In the genomic region with DNA sequence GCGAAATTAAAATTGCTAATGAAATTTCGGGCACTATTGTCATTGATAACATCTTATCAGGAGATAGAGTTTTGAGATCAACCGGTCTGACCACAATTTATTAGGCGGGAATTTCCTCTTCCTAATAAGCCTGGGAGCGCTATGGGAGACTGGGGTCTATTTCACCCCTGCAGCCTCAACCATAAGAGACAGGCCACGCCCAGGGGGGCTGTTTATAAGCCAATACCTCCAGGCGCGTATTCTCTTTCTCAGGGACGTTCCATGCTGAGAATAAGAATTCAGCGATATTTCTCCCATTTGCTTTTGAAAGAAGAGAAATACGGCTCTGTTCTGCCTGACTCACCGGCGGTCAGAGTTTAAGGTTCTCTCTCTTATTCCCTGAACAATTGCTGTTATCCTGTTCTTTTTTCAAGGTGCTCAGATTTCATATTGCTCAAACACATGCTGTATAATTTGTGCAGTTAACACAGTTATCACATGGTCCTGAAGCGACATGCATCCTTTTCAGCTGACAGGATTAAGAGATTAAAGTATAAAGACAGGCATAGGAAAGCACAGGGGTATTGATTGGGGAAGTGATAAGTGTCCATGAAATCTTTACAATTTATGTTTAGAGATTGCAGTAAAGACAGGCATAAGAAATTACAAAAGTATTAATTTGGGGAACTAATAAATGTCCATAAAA, we compare ENCODE assay signal across 7 cellular contexts.
DNase-seq lines count a peak whose midpoint lies in the region; ATAC-seq and TF ChIP-seq lines count a peak whose summit lies in the region.
"Not testable (repeated sequence)": the region's sequence is repeated elsewhere in the genome, so short reads cannot be mapped to it uniquely, and the experiment has no call there.

No MANE protein-coding gene starts in this region.

- H3K27me3 Mint-ChIP-seq in GM23338 (ENCODE audit: insufficient read depth, low read depth, poor library complexity), result not testable (repeated sequence)

- H3K36me3 ChIP-seq in GM23338 (ENCODE audit: insufficient read depth); HUES6 (ENCODE audit: control insufficient read depth, insufficient read depth, low read length); WERI-Rb-1; neural cell (ENCODE audit: insufficient read depth, low read length): not testable (repeated sequence)

- peak; percentile 9; the same call in 2 of the 3 replicates for ATAC-seq in GM23338

- TF ChIP-seq CTCF in GM23338 (conservative IDR thresholded peaks at IDR 0.05; ENCODE audit: low read depth in 2 of 2); WERI-Rb-1 (IDR thresholded peaks at IDR 0.05; ENCODE audit: low read depth, low read length); neural cell (IDR thresholded peaks at IDR 0.05; ENCODE audit: poor library complexity, severe bottlenecking): not testable (repeated sequence)

- peaks cover 29% of the 10 kb centered on the region for H3K79me2 ChIP-seq in GM23338 (replicated peaks; ENCODE audit: insufficient read depth)
- not testable (repeated sequence) for H3K79me2 ChIP-seq in neural cell (replicated peaks; ENCODE audit: insufficient read depth, low read length)

- not testable (repeated sequence) for TF ChIP-seq RAD21 in neural cell (conservative IDR thresholded peaks at IDR 0.05)

- H3K9me3 ChIP-seq in HUES6 (ENCODE audit: control insufficient read depth, insufficient read depth, low read depth, low read length); WERI-Rb-1 (ENCODE audit: severe bottlenecking); neural cell (ENCODE audit: low read length): not testable (repeated sequence)

- H3K27ac ChIP-seq in GM23338 (ENCODE audit: low read depth) (peak overlapping the region; percentile 93), HUES6 (ENCODE audit: low read depth, low read length) (peak overlapping the region; percentile 67; the same call in 1 of the 2 replicates), WERI-Rb-1 (peak overlapping the region; percentile 71)
- not testable (repeated sequence) for H3K27ac ChIP-seq in neural cell (ENCODE audit: low read length)

- peak overlapping the region; percentile 61 for H3K4me3 Mint-ChIP-seq in GM23338

- not testable (repeated sequence) for H3K36me3 Mint-ChIP-seq in GM23338 (ENCODE audit: low read depth)

- not testable (repeated sequence) for H3K9me3 Mint-ChIP-seq in GM23338

- H3K27me3 ChIP-seq in GM23338 (ENCODE audit: insufficient read depth); HUES6 (ENCODE audit: control insufficient read depth, insufficient read depth, low read length); WERI-Rb-1 (ENCODE audit: insufficient read depth, low read depth, severe bottlenecking); neural cell (ENCODE audit: insufficient read depth, low read depth, low read length): not testable (repeated sequence)

- not testable (repeated sequence) for H2AFZ ChIP-seq in GM23338; neural cell (ENCODE audit: low read depth, low read length)

- H3K4me2 ChIP-seq in GM23338, result peak overlapping the region; percentile 78
- H3K4me2 ChIP-seq in neural cell (ENCODE audit: low read length), result not testable (repeated sequence)

- H3K4me1 ChIP-seq in GM23338 (ENCODE audit: insufficient read depth), result peaks cover 59% of the 10 kb centered on the region
- H3K4me1 ChIP-seq in HUES6 (ENCODE audit: control insufficient read depth, insufficient read depth, low read length), result peaks cover 68% of the 10 kb centered on the region

- H4K20me1 ChIP-seq in GM23338 (replicated peaks; ENCODE audit: insufficient read depth); neural cell (ENCODE audit: insufficient read depth): not testable (repeated sequence)

- peak; percentile 68 for DNase-seq in GM23338 (ENCODE audit: low spot score)
- DNase-seq in NCI-H2081 treated with DMSO at 0.1 percent for 48 hours (lab: John Stamatoyannopoulos, UW), result peak; percentile 16
- DNase-seq in NCI-H748 (lab: John Stamatoyannopoulos, UW; ENCODE audit: unreplicated experiment), result peak; percentile 86
- peak; percentile 16 for DNase-seq in WERI-Rb-1
- DNase-seq in iPS DF 19.7 (ENCODE audit: low read depth, low spot score), result peak; percentile 28

- H3K4me1 Mint-ChIP-seq in GM23338, result peaks cover 63% of the 10 kb centered on the region

- H3K4me3 ChIP-seq in GM23338 (peak overlapping the region; percentile 48), HUES6 (ENCODE audit: low read depth, low read length) (peak overlapping the region; percentile 39), WERI-Rb-1 (ENCODE audit: low read depth, low read length) (peak overlapping the region; percentile 26), neural cell (ENCODE audit: low read length) (peak overlapping the region; percentile 33)

- not testable (repeated sequence) for TF ChIP-seq EP300 in neural cell (conservative IDR thresholded peaks at IDR 0.05; ENCODE audit: poor library complexity, severe bottlenecking)

- H3K9me2 ChIP-seq in GM23338 (ENCODE audit: insufficient read depth); neural cell (ENCODE audit: insufficient read depth, low read length): not testable (repeated sequence)

- H3K9ac ChIP-seq in HUES6 (ENCODE audit: low read length), result peak overlapping the region; percentile 52
- H3K9ac ChIP-seq in neural cell (ENCODE audit: low read length), result not testable (repeated sequence)

- not testable (repeated sequence) for H3F3A ChIP-seq in GM23338 (replicated peaks; ENCODE audit: low read depth); neural cell (ENCODE audit: insufficient read depth, low read length, poor library complexity, severe bottlenecking)

- peak overlapping the region; percentile 91 for H3K27ac Mint-ChIP-seq in GM23338

Comparison
In these comparisons a context has a peak if more than half of its experiments do, and no peak if none do; other contexts are left out.
1. DNase-seq: peak in every context shown above with its lines; median percentile 86 in NCI-H748; 68 in GM23338; 28 in iPS DF 19.7; 16 in NCI-H2081 treated with DMSO at 0.1 percent for 48 hours; 16 in WERI-Rb-1.